ENCODE assay signal across 8 cellular contexts in the genomic region with DNA sequence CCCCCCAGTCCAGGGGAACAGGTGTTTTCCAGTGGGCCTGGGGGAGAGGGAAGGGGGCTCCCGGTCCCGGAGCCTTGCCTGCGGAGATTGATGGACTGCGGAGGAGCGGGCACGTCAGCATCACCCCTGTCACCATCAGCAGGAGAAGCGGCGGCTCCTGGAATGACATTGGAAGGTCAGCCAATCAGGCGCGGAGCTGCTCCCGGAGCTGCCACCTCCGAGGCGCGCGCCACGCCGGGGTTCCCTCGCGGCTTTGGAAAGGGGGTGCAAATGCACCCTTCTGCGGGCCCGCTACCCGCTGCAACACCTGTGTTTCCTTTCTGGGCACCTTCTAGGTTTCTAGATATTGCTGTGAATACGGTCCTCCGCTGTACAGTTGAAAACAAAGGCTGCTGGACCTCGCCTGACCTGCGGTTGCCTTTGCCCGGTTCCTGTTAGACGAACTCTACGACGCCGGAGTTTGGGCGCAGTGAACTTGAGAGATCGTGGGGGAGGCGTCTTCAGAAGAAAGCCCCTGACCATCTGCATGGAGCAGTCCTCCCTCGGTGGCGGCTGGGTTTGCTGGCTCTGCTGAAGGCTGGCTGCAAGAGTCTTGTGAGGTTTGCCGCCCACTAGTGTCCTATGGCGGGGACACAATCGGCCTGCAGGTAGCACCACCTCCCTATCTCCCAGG. TPM values are rescaled to one million over a fixed set of nuclear protein-coding genes. Genes with fewer than 3 reads are reported as not detected.
DNase-seq lines count a peak whose midpoint lies in the region; ATAC-seq lines count a peak whose summit lies in the region.

No MANE protein-coding gene starts in this region.

- peak; percentile 69 for DNase-seq in DMS153 (lab: John Stamatoyannopoulos, UW)
- DNase-seq in NCI-H2081 treated with DMSO at 0.1 percent for 48 hours (lab: John Stamatoyannopoulos, UW), result peak; percentile 56
- DNase-seq in caudate nucleus (lab: John Stamatoyannopoulos, UW), result peak in 48 of 61 donors; percentile 4 to 80 (median 44)
- peak; percentile 52 for DNase-seq in midbrain (lab: John Stamatoyannopoulos, UW)
- no peak for DNase-seq in dermis blood vessel endothelial cell
- no peak for DNase-seq in stimulated activated CD4-positive, alpha-beta T cell treated with anti-CD3 and anti-CD28 coated beads, Interleukin-2, amount 100 ng/mL, for 48 hours

- peak overlapping the region; percentile 67 for H3K27ac ChIP-seq in caudate nucleus (ENCODE audit: low read depth, low read length)

- ATAC-seq in GM19324 (IDR thresholded peaks at IDR 0.05; ENCODE audit: low FRiP score, unreplicated experiment), result no peak
- ATAC-seq in HG02852 (IDR thresholded peaks at IDR 0.05; ENCODE audit: unreplicated experiment), result no peak

RNA-seq across cellular contexts. Expression of gene DSCAM, which starts 5.3 kb away (rescaled TPM):
- under 0.01 and 0.19 TPM in 2 replicates for total RNA-seq in dermis blood vessel endothelial cell

Comparison
In these comparisons a context has a peak if more than half of its experiments do, and no peak if none do; other contexts are left out.
1. DNase-seq: peak in DMS153 (single experiment), NCI-H2081 treated with DMSO at 0.1 percent for 48 hours (single experiment), caudate nucleus (48 of 61) and midbrain (single experiment); none in dermis blood vessel endothelial cell (single experiment) and stimulated activated CD4-positive, alpha-beta T cell treated with anti-CD3 and anti-CD28 coated beads, Interleukin-2, amount 100 ng/mL, for 48 hours (0 of 2).